Comparison of ENCODE assay signal across 1 cellular context in the genomic region with DNA sequence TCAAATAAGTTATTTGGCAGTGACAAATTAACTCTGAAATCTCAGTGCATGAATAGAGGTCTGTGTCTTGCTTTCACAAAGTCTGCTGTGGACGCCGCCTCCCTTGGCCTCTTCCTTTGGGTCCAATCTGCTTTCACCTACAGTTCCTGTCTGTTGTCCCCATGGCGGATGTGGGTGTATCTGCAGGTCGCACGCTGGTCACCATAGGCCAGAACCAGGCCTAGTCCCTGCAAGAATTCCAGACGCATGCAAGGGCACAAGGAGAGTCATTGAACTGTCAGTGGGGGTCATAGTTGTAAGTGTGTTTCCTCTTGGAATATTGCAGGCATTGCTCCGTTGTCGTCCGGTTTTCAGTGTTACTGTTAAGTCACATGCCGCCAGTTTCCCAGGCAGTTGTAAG.
TF ChIP-seq lines count a peak whose summit lies in the region.

No MANE protein-coding gene starts in this region.

TF ChIP-seq in GM23338, 12 proteins besides CTCF, POLR2A, EP300 and RAD21 (continued from another document):
- TF ChIP-seq, protein P1, sequence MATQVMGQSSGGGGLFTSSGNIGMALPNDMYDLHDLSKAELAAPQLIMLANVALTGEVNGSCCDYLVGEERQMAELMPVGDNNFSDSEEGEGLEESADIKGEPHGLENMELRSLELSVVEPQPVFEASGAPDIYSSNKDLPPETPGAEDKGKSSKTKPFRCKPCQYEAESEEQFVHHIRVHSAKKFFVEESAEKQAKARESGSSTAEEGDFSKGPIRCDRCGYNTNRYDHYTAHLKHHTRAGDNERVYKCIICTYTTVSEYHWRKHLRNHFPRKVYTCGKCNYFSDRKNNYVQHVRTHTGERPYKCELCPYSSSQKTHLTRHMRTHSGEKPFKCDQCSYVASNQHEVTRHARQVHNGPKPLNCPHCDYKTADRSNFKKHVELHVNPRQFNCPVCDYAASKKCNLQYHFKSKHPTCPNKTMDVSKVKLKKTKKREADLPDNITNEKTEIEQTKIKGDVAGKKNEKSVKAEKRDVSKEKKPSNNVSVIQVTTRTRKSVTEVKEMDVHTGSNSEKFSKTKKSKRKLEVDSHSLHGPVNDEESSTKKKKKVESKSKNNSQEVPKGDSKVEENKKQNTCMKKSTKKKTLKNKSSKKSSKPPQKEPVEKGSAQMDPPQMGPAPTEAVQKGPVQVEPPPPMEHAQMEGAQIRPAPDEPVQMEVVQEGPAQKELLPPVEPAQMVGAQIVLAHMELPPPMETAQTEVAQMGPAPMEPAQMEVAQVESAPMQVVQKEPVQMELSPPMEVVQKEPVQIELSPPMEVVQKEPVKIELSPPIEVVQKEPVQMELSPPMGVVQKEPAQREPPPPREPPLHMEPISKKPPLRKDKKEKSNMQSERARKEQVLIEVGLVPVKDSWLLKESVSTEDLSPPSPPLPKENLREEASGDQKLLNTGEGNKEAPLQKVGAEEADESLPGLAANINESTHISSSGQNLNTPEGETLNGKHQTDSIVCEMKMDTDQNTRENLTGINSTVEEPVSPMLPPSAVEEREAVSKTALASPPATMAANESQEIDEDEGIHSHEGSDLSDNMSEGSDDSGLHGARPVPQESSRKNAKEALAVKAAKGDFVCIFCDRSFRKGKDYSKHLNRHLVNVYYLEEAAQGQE (IDR thresholded peaks at IDR 0.05; ENCODE audit: unreplicated experiment), result no peak
- TF ChIP-seq ZNF462 (CRISPR knock-in tag; IDR thresholded peaks at IDR 0.05) (no peak), EZH2 (IDR thresholded peaks at IDR 0.05; ENCODE audit: low read depth, unreplicated experiment) (no peak), JUNB (IDR thresholded peaks at IDR 0.05; ENCODE audit: unreplicated experiment) (no peak), POLR2AphosphoS5 (IDR thresholded peaks at IDR 0.05; ENCODE audit: low read depth) (no peak), STAT1 (IDR thresholded peaks at IDR 0.05; ENCODE audit: unreplicated experiment) (no peak)
